Comparison of ENCODE assay signal across 10 cellular contexts in the genomic region with DNA sequence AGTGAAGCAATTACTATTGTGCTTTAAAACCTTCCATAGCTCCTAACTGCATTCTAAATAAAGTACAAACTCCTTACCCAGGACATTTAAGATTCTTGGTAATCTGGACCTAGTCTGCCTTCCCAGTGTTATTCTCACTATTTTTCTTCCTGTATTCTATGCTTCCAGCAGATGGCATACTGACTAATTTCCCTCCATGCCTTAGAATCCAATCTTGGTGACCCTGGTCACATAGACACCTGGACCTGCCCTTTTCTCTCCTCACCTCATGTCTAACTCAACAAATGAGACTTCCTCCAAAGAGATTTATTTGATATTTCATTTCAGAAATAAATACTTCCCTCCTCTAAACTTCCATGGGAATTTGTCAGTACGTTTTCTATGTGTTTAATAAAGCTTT. TPM values are rescaled to one million over a fixed set of nuclear protein-coding genes. Genes with fewer than 3 reads are reported as not detected.
DNase-seq lines count a peak whose midpoint lies in the region; ATAC-seq and TF ChIP-seq lines count a peak whose summit lies in the region.
"Had no signal": no experiment of that assay in that cellular context is flagged by ENCODE, and none has a peak within 500 bp of the region (broad histone marks: within the 10 kb centered on the region; RNA-seq: fewer than 3 reads in every experiment).

No MANE protein-coding gene starts in this region.

- no peaks in the 10 kb centered on the region for H3K4me1 Mint-ChIP-seq in activated T-helper 17 cell treated with anti-CD3 and anti-CD28 coated beads, Interleukin-2, amount 50 U/mL, for 72 hours

- no peaks in the 10 kb centered on the region for H3K36me3 Mint-ChIP-seq in activated T-helper 17 cell treated with anti-CD3 and anti-CD28 coated beads, Interleukin-2, amount 50 U/mL, for 72 hours (ENCODE audit: low read depth)

- H3K9me3 Mint-ChIP-seq in activated T-helper 17 cell treated with anti-CD3 and anti-CD28 coated beads, Interleukin-2, amount 50 U/mL, for 72 hours = no peaks in the 10 kb centered on the region

- H3K27me3 ChIP-seq in right cardiac atrium (ENCODE audit: control insufficient read depth, insufficient read depth) = no peaks in the 10 kb centered on the region

- H3K4me3 ChIP-seq in right cardiac atrium (ENCODE audit: low read length) = no peak overlapping the region

- 57% methylated on average over 1 of the region's 1 CpG for WGBS in right cardiac atrium

- H3K4me3 Mint-ChIP-seq in activated T-helper 17 cell treated with anti-CD3 and anti-CD28 coated beads, Interleukin-2, amount 50 U/mL, for 72 hours = no peak overlapping the region

- DNase-seq in GM03348 (ENCODE audit: low spot score) (peak; percentile 55), hepatic stellate cell (ENCODE audit: low spot score) (peak; percentile 19), NCI-H2171 treated with DMSO at 0.1 percent for 48 hours (lab: John Stamatoyannopoulos, UW) (no peak), caudate nucleus (lab: John Stamatoyannopoulos, UW) (no peak), right cardiac atrium (no peak)
- DNase-seq: activated effector memory CD4-positive, alpha-beta T cell treated with anti-CD3 and anti-CD28 coated beads, Interleukin-2, amount 50 U/mL, for 16 hours had no signal

- intact Hi-C loops in right cardiac atrium (cut with DNase I) = no loop called here

- H3K9me3 ChIP-seq in right cardiac atrium (ENCODE audit: control insufficient read depth, low read length) = no peaks in the 10 kb centered on the region

- peak; percentile 80 for ATAC-seq in SK-N-SH treated with all-trans-retinoic acid at 6 μM for 48 hours
- no peak for ATAC-seq in activated T-helper 17 cell treated with anti-CD3 and anti-CD28 coated beads, Interleukin-2, amount 50 U/mL, for 72 hours (replicated peaks)
- no peak for ATAC-seq in right cardiac atrium

- H3K4me1 ChIP-seq in right cardiac atrium (ENCODE audit: control insufficient read depth, insufficient read depth, low read length) = no peaks in the 10 kb centered on the region

- H3K27ac ChIP-seq in 22Rv1 = no peak overlapping the region
- no peak overlapping the region for H3K27ac ChIP-seq in caudate nucleus (ENCODE audit: low read depth, low read length)
- H3K27ac ChIP-seq in right cardiac atrium (ENCODE audit: low read length) = no peak overlapping the region

- no peaks in the 10 kb centered on the region for H3K27me3 Mint-ChIP-seq in activated T-helper 17 cell treated with anti-CD3 and anti-CD28 coated beads, Interleukin-2, amount 50 U/mL, for 72 hours

- no peak overlapping the region for H3K27ac Mint-ChIP-seq in activated T-helper 17 cell treated with anti-CD3 and anti-CD28 coated beads, Interleukin-2, amount 50 U/mL, for 72 hours

- peak; percentile 41; the same call in 1 of the 2 replicates for TF ChIP-seq CTCF in 22Rv1 (IDR thresholded peaks at IDR 0.05)

TF ChIP-seq in SK-N-SH treated with all-trans-retinoic acid at 6 μM for 48 hours, 23 proteins besides CTCF, POLR2A, EP300 and RAD21:
- TF ChIP-seq GLIS3 (CRISPR knock-in tag; IDR thresholded peaks at IDR 0.05) = no peak
- no peak for TF ChIP-seq ESRRG (CRISPR knock-in tag; IDR thresholded peaks at IDR 0.05)
- no peak for TF ChIP-seq ZFP30 (CRISPR knock-in tag; IDR thresholded peaks at IDR 0.05)
- no peak for TF ChIP-seq ZNF70 (CRISPR knock-in tag; IDR thresholded peaks at IDR 0.05)
- no peak for TF ChIP-seq OSR1 (CRISPR knock-in tag; IDR thresholded peaks at IDR 0.05)
- no peak for TF ChIP-seq ZNF565 (CRISPR knock-in tag; conservative IDR thresholded peaks at IDR 0.05; ENCODE audit: low read depth)
- TF ChIP-seq ZNF8 (CRISPR knock-in tag; IDR thresholded peaks at IDR 0.05) = no peak
- TF ChIP-seq, protein P1, sequence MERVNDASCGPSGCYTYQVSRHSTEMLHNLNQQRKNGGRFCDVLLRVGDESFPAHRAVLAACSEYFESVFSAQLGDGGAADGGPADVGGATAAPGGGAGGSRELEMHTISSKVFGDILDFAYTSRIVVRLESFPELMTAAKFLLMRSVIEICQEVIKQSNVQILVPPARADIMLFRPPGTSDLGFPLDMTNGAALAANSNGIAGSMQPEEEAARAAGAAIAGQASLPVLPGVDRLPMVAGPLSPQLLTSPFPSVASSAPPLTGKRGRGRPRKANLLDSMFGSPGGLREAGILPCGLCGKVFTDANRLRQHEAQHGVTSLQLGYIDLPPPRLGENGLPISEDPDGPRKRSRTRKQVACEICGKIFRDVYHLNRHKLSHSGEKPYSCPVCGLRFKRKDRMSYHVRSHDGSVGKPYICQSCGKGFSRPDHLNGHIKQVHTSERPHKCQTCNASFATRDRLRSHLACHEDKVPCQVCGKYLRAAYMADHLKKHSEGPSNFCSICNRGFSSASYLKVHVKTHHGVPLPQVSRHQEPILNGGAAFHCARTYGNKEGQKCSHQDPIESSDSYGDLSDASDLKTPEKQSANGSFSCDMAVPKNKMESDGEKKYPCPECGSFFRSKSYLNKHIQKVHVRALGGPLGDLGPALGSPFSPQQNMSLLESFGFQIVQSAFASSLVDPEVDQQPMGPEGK (CRISPR knock-in tag; IDR thresholded peaks at IDR 0.05; ENCODE audit: borderline replicate concordance) = no peak
- no peak for TF ChIP-seq TOX (CRISPR knock-in tag; IDR thresholded peaks at IDR 0.05; ENCODE audit: borderline replicate concordance)
- no peak for TF ChIP-seq PPARA (CRISPR knock-in tag; IDR thresholded peaks at IDR 0.05; ENCODE audit: borderline replicate concordance)
- TF ChIP-seq TCF4 (CRISPR knock-in tag; IDR thresholded peaks at IDR 0.05; ENCODE audit: borderline replicate concordance) = no peak
- TF ChIP-seq, protein P2, sequence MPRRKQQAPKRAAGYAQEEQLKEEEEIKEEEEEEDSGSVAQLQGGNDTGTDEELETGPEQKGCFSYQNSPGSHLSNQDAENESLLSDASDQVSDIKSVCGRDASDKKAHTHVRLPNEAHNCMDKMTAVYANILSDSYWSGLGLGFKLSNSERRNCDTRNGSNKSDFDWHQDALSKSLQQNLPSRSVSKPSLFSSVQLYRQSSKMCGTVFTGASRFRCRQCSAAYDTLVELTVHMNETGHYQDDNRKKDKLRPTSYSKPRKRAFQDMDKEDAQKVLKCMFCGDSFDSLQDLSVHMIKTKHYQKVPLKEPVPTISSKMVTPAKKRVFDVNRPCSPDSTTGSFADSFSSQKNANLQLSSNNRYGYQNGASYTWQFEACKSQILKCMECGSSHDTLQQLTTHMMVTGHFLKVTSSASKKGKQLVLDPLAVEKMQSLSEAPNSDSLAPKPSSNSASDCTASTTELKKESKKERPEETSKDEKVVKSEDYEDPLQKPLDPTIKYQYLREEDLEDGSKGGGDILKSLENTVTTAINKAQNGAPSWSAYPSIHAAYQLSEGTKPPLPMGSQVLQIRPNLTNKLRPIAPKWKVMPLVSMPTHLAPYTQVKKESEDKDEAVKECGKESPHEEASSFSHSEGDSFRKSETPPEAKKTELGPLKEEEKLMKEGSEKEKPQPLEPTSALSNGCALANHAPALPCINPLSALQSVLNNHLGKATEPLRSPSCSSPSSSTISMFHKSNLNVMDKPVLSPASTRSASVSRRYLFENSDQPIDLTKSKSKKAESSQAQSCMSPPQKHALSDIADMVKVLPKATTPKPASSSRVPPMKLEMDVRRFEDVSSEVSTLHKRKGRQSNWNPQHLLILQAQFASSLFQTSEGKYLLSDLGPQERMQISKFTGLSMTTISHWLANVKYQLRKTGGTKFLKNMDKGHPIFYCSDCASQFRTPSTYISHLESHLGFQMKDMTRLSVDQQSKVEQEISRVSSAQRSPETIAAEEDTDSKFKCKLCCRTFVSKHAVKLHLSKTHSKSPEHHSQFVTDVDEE (CRISPR knock-in tag; IDR thresholded peaks at IDR 0.05) = no peak
- no peak for TF ChIP-seq BACH2 (CRISPR knock-in tag; IDR thresholded peaks at IDR 0.05; ENCODE audit: borderline replicate concordance)
- TF ChIP-seq ARNTL (CRISPR knock-in tag; IDR thresholded peaks at IDR 0.05; ENCODE audit: borderline replicate concordance, low read depth) = no peak
- TF ChIP-seq, protein P3, sequence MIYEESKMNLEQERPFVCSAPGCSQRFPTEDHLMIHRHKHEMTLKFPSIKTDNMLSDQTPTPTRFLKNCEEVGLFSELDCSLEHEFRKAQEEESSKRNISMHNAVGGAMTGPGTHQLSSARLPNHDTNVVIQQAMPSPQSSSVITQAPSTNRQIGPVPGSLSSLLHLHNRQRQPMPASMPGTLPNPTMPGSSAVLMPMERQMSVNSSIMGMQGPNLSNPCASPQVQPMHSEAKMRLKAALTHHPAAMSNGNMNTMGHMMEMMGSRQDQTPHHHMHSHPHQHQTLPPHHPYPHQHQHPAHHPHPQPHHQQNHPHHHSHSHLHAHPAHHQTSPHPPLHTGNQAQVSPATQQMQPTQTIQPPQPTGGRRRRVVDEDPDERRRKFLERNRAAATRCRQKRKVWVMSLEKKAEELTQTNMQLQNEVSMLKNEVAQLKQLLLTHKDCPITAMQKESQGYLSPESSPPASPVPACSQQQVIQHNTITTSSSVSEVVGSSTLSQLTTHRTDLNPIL (CRISPR knock-in tag; IDR thresholded peaks at IDR 0.05; ENCODE audit: low read depth) = no peak
- no peak for TF ChIP-seq CSDC2 (CRISPR knock-in tag; IDR thresholded peaks at IDR 0.05)
- no peak for TF ChIP-seq RARB (CRISPR knock-in tag; IDR thresholded peaks at IDR 0.05)
- no peak for TF ChIP-seq ZC3H10 (CRISPR knock-in tag; IDR thresholded peaks at IDR 0.05)

RNA-seq across cellular contexts. Expression of a gene that starts 25.8 kb away (rescaled TPM):
- not detected for total RNA-seq in activated T-helper 17 cell treated with anti-CD3 and anti-CD28 coated beads, Interleukin-2, amount 50 U/mL, for 72 hours
- total RNA-seq in right cardiac atrium = under 1 TPM; 0.03 to 0.14 (median 0.09) TPM
- 0.02 TPM for polyA plus RNA-seq in right cardiac atrium
- total RNA-seq: mesenteric fat pad had no signal

Comparison
In these comparisons a context has a peak if more than half of its experiments do, and no peak if none do; other contexts are left out.
1. DNase-seq: peak in GM03348 (single experiment) and hepatic stellate cell (single experiment); none in NCI-H2171 treated with DMSO at 0.1 percent for 48 hours (single experiment), caudate nucleus (0 of 61) and right cardiac atrium (0 of 3).